11 cellular contexts compared by ENCODE assay signal in the genomic region with DNA sequence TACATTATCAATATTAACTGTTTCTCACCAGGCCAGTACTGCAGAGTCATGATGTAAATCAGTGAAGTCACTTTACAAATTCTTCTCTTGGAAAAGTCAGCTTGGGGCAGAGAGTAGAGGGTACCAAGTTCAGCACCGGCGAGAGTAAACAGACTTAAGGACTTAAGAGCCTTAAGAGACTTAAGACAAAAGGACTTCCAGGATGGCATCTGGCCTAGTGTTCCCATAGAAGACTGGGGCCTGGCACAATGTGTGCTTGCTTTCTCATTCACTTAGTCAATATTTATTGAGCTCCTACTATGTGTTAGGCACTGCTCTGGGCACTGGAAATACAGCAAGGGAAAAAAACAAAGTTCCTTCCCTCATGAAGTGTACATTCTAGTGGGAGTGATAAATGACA. TPM values are rescaled to one million over a fixed set of nuclear protein-coding genes. Genes with fewer than 3 reads are reported as not detected.
A peak's percentile ranks its signal among the peaks of the same experiment; 100 is the strongest.
DNase-seq lines count a peak whose midpoint lies in the region; ATAC-seq and TF ChIP-seq lines count a peak whose summit lies in the region.
"Had no signal": no experiment of that assay in that cellular context is flagged by ENCODE, and none has a peak within 500 bp of the region (broad histone marks: within the 10 kb centered on the region; RNA-seq: fewer than 3 reads in every experiment).

No MANE protein-coding gene starts in this region.

- CTCF ChIA-PET in activated CD8-positive, alpha-beta memory T cell treated with anti-CD3 and anti-CD28 coated beads, Interleukin-2, amount 10 ng/mL, durations not matched to agents 7 days and 5 days (lab: Charles Lee), result interaction anchor here (1.0 to 1.3 kb wide), 2 partner anchors 11 to 52 kb away, joined by 3 read pairs; no protein-coding TSS in a partner anchor

- H3K9me3 Mint-ChIP-seq in activated CD8-positive, alpha-beta memory T cell treated with anti-CD3 and anti-CD28 coated beads, Interleukin-2, amount 10 ng/mL, durations not matched to agents 7 days and 5 days (ENCODE audit: low read depth), result peaks cover 7% of the 10 kb centered on the region
- H3K9me3 Mint-ChIP-seq in brain (peaks cover 0 to 13% (median 0%) of the 10 kb centered on the region in 5 experiments), osteocyte (ENCODE audit: unreplicated experiment) (peaks cover 4% of the 10 kb centered on the region)

- ATAC-seq in activated CD8-positive, alpha-beta memory T cell treated with anti-CD3 and anti-CD28 coated beads, Interleukin-2, amount 10 ng/mL, durations not matched to agents 7 days and 5 days, result no peak
- no peak for ATAC-seq in GM19023 (IDR thresholded peaks at IDR 0.05; ENCODE audit: unreplicated experiment)

- peak overlapping the region; percentile 80 for H3K4me3 Mint-ChIP-seq in activated CD8-positive, alpha-beta memory T cell treated with anti-CD3 and anti-CD28 coated beads, Interleukin-2, amount 10 ng/mL, durations not matched to agents 7 days and 5 days
- H3K4me3 Mint-ChIP-seq in brain (peak overlapping the region; percentile 72 to 93 (median 91)), osteocyte (ENCODE audit: unreplicated experiment) (peak overlapping the region; percentile 84)

- TF ChIP-seq CTCF in brain (conservative IDR thresholded peaks at IDR 0.05) (no peak), osteocyte (IDR thresholded peaks at IDR 0.05) (no peak)

- peak; percentile 33 for DNase-seq in activated CD8-positive, alpha-beta memory T cell treated with anti-CD3 and anti-CD28 coated beads, Interleukin-2, amount 10 ng/mL, durations not matched to agents 7 days and 5 days
- no peak for DNase-seq in activated CD8-positive, alpha-beta memory T cell treated with anti-CD3 and anti-CD28 coated beads, Interleukin-2, amount 50 U/mL, for 48 hours
- DNase-seq in NCI-H524 treated with DMSO at 0.1 percent for 48 hours (lab: John Stamatoyannopoulos, UW) (peak; percentile 66), osteocyte (ENCODE audit: extremely low spot score, unreplicated experiment) (no peak), NCI-H1417 (lab: John Stamatoyannopoulos, UW) (no peak), NCI-H1105 (lab: John Stamatoyannopoulos, UW) (no peak)
- DNase-seq: DMS153, substantia nigra had no signal

- peaks cover 4% of the 10 kb centered on the region for H3K27me3 Mint-ChIP-seq in activated CD8-positive, alpha-beta memory T cell treated with anti-CD3 and anti-CD28 coated beads, Interleukin-2, amount 10 ng/mL, durations not matched to agents 7 days and 5 days
- H3K27me3 Mint-ChIP-seq in brain, result peaks cover 17% of the 10 kb centered on the region
- H3K27me3 Mint-ChIP-seq in osteocyte (ENCODE audit: unreplicated experiment), result no peaks in the 10 kb centered on the region

- H3K27ac Mint-ChIP-seq in activated CD8-positive, alpha-beta memory T cell treated with anti-CD3 and anti-CD28 coated beads, Interleukin-2, amount 10 ng/mL, durations not matched to agents 7 days and 5 days, result no peak overlapping the region
- peak overlapping the region in 4 of 5 experiments; percentile 0 to 80 (median 20) for H3K27ac Mint-ChIP-seq in brain
- no peak overlapping the region for H3K27ac Mint-ChIP-seq in osteocyte (ENCODE audit: unreplicated experiment)

- peaks cover 21% of the 10 kb centered on the region for H3K4me1 Mint-ChIP-seq in activated CD8-positive, alpha-beta memory T cell treated with anti-CD3 and anti-CD28 coated beads, Interleukin-2, amount 10 ng/mL, durations not matched to agents 7 days and 5 days
- H3K4me1 Mint-ChIP-seq in brain (peaks cover 44% of the 10 kb centered on the region), osteocyte (ENCODE audit: unreplicated experiment) (peaks cover 17% of the 10 kb centered on the region)

- peaks cover 6% of the 10 kb centered on the region for H3K36me3 Mint-ChIP-seq in activated CD8-positive, alpha-beta memory T cell treated with anti-CD3 and anti-CD28 coated beads, Interleukin-2, amount 10 ng/mL, durations not matched to agents 7 days and 5 days
- H3K36me3 Mint-ChIP-seq in brain, result no peaks in the 10 kb centered on the region
- no peaks in the 10 kb centered on the region for H3K36me3 Mint-ChIP-seq in osteocyte (ENCODE audit: unreplicated experiment)

RNA-seq across cellular contexts. Expression of gene SNPH, which starts 1.4 kb away (rescaled TPM):
- total RNA-seq in activated CD8-positive, alpha-beta memory T cell treated with anti-CD3 and anti-CD28 coated beads, Interleukin-2, amount 10 ng/mL, durations not matched to agents 7 days and 5 days, result 1 to 10 TPM; 3.6 to 4.2 TPM
- 26.9 TPM for polyA plus RNA-seq in brain (ENCODE audit: insufficient read depth, low read depth, low replicate concordance)
- total RNA-seq in osteocyte, result 8.0 and 8.9 TPM in 2 replicates

RNA-seq across cellular contexts. Expression of gene RAD21L1, which starts 38.9 kb away (rescaled TPM):
- under 1 TPM in 1 of 2 experiments, not detected in 1; 0.67 TPM for total RNA-seq in activated CD8-positive, alpha-beta memory T cell treated with anti-CD3 and anti-CD28 coated beads, Interleukin-2, amount 10 ng/mL, durations not matched to agents 7 days and 5 days
- not detected for polyA plus RNA-seq in brain (ENCODE audit: insufficient read depth, low read depth, low replicate concordance)
- total RNA-seq in osteocyte, result not detected in 2 replicates
- total RNA-seq: posterior vena cava had no signal

Comparison
In these comparisons a context has a peak if more than half of its experiments do, and no peak if none do; other contexts are left out.
1. DNase-seq: peak in activated CD8-positive, alpha-beta memory T cell treated with anti-CD3 and anti-CD28 coated beads, Interleukin-2, amount 10 ng/mL, durations not matched to agents 7 days and 5 days (single experiment) and NCI-H524 treated with DMSO at 0.1 percent for 48 hours (single experiment); none in activated CD8-positive, alpha-beta memory T cell treated with anti-CD3 and anti-CD28 coated beads, Interleukin-2, amount 50 U/mL, for 48 hours (single experiment), osteocyte (single experiment), NCI-H1417 (0 of 3) and NCI-H1105 (single experiment).
2. H3K27ac Mint-ChIP-seq: peak in brain (4 of 5); none in activated CD8-positive, alpha-beta memory T cell treated with anti-CD3 and anti-CD28 coated beads, Interleukin-2, amount 10 ng/mL, durations not matched to agents 7 days and 5 days (single experiment) and osteocyte (single experiment).
3. Peak in every context shown above with its lines, with median percentiles within 50 percentile points of each other: H3K4me3 Mint-ChIP-seq.